Comparison of ENCODE assay signal across 1 cellular context in genomic region chr7:106109521-106110237, GRCh38.
TF ChIP-seq lines count a peak whose summit lies in the region.

No MANE protein-coding gene starts in this region.

TF ChIP-seq in IMR-90, 13 proteins besides CTCF, POLR2A, EP300 and RAD21 (continued from another document):
- TF ChIP-seq ELK1 (IDR thresholded peaks at IDR 0.05; ENCODE audit: borderline replicate concordance, low read depth, low read length) (no peak), SMC3 (IDR thresholded peaks at IDR 0.05; ENCODE audit: low read depth, low read length) (no peak)
